ENCODE assay signal across 10 cellular contexts in the genomic region with DNA sequence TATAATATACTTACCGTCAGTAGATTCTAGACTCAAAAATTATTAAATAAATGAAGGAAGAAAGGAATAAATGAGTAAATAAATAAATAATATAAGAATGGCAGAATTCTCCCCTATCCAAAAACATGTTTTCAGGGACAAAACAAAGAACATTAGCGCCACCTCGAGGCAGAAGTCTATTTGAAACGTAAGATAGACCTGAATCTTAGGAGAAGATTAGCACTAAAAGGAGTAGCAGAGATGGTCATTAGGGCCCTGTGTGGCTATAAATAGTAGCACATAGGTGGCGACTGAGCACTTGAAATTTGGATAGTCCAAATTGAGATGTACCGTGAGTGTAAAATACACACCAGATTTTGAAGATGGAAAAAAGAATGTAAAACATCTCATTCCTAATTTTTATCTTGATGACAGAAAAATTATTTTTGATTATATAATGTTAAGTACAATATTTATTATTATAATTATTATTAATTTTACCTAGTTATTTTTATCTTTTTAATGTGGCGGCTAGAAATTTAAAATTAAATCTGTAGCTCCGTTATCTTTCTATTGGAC. TPM values are rescaled to one million over a fixed set of nuclear protein-coding genes. Genes with fewer than 3 reads are reported as not detected.
DNase-seq lines count a peak whose midpoint lies in the region; ATAC-seq and TF ChIP-seq lines count a peak whose summit lies in the region.
"Had no signal": no experiment of that assay in that cellular context is flagged by ENCODE, and none has a peak within 500 bp of the region (broad histone marks: within the 10 kb centered on the region; RNA-seq: fewer than 3 reads in every experiment).

No MANE protein-coding gene starts in this region.

- no peak for TF ChIP-seq POLR2A in esophagus muscularis mucosa (IDR thresholded peaks at IDR 0.05; ENCODE audit: low read depth)

- H3K4me3 Mint-ChIP-seq in activated CD4-positive, alpha-beta memory T cell treated with anti-CD3 and anti-CD28 coated beads for 36 hours = no peak overlapping the region
- no peak overlapping the region for H3K4me3 Mint-ChIP-seq in neural crest cell
- H3K4me3 Mint-ChIP-seq in stimulated activated memory B cell treated with anti-CD40 and anti-IgM and Interleukin-4, amounts not matched to agents 10 μg/mL and 1 μg/mL and 100 μg/mL, for 72 hours = no peak overlapping the region
- H3K4me3 Mint-ChIP-seq: stimulated activated naive CD8-positive, alpha-beta T cell treated with anti-CD3 and anti-CD28 coated beads, Interleukin-15, Interleukin-2, amounts not matched to agents 100 ng/mL and 50 ng/mL, for 24 hours; T-helper 17 cell had no signal

- TF ChIP-seq EP300 in esophagus muscularis mucosa (IDR thresholded peaks at IDR 0.05) = no peak

- H3K27ac Mint-ChIP-seq in activated CD4-positive, alpha-beta memory T cell treated with anti-CD3 and anti-CD28 coated beads for 36 hours = no peak overlapping the region
- no peak overlapping the region for H3K27ac Mint-ChIP-seq in neural crest cell (ENCODE audit: unreplicated experiment)
- no peak overlapping the region for H3K27ac Mint-ChIP-seq in stimulated activated memory B cell treated with anti-CD40 and anti-IgM and Interleukin-4, amounts not matched to agents 10 μg/mL and 1 μg/mL and 100 μg/mL, for 72 hours
- H3K27ac Mint-ChIP-seq: stimulated activated naive CD8-positive, alpha-beta T cell treated with anti-CD3 and anti-CD28 coated beads, Interleukin-15, Interleukin-2, amounts not matched to agents 100 ng/mL and 50 ng/mL, for 24 hours; T-helper 17 cell had no signal

- WGBS in esophagus muscularis mucosa = 27% methylated on average over 8 of the region's 8 CpGs

- no peaks in the 10 kb centered on the region for H3K36me3 Mint-ChIP-seq in activated CD4-positive, alpha-beta memory T cell treated with anti-CD3 and anti-CD28 coated beads for 36 hours
- peaks cover 4% of the 10 kb centered on the region for H3K36me3 Mint-ChIP-seq in neural crest cell (ENCODE audit: low read depth)
- no peaks in the 10 kb centered on the region for H3K36me3 Mint-ChIP-seq in stimulated activated memory B cell treated with anti-CD40 and anti-IgM and Interleukin-4, amounts not matched to agents 10 μg/mL and 1 μg/mL and 100 μg/mL, for 72 hours

- no peak overlapping the region for H3K4me3 ChIP-seq in esophagus muscularis mucosa

- H3K27me3 ChIP-seq in esophagus muscularis mucosa = no peaks in the 10 kb centered on the region

- H3K27ac ChIP-seq in esophagus muscularis mucosa (replicated peaks in 1 of 4) = no peak overlapping the region

- H3K4me1 Mint-ChIP-seq in activated CD4-positive, alpha-beta memory T cell treated with anti-CD3 and anti-CD28 coated beads for 36 hours (ENCODE audit: low read depth) = peaks cover 29% of the 10 kb centered on the region
- H3K4me1 Mint-ChIP-seq in neural crest cell = no peaks in the 10 kb centered on the region
- H3K4me1 Mint-ChIP-seq in stimulated activated memory B cell treated with anti-CD40 and anti-IgM and Interleukin-4, amounts not matched to agents 10 μg/mL and 1 μg/mL and 100 μg/mL, for 72 hours = peaks cover 10% of the 10 kb centered on the region

- TF ChIP-seq CTCF in esophagus muscularis mucosa (IDR thresholded peaks at IDR 0.05) (peak; percentile 59 to 75 (median 61)), neural crest cell (conservative IDR thresholded peaks at IDR 0.05) (peak; percentile 89)

- no peaks in the 10 kb centered on the region for H3K9me3 Mint-ChIP-seq in activated CD4-positive, alpha-beta memory T cell treated with anti-CD3 and anti-CD28 coated beads for 36 hours
- H3K9me3 Mint-ChIP-seq in neural crest cell = peaks cover 2% of the 10 kb centered on the region
- H3K9me3 Mint-ChIP-seq in stimulated activated memory B cell treated with anti-CD40 and anti-IgM and Interleukin-4, amounts not matched to agents 10 μg/mL and 1 μg/mL and 100 μg/mL, for 72 hours = peaks cover 3% of the 10 kb centered on the region

- CTCF ChIA-PET in activated CD4-positive, alpha-beta memory T cell treated with anti-CD3 and anti-CD28 coated beads for 36 hours (lab: Charles Lee) = interaction anchor here (0.8 to 3.6 kb wide), 11 partner anchors 8 to 937 kb away, joined by 3 to 26 read pairs (median 4); no protein-coding TSS in a partner anchor

- peaks cover 2% of the 10 kb centered on the region for H3K27me3 Mint-ChIP-seq in activated CD4-positive, alpha-beta memory T cell treated with anti-CD3 and anti-CD28 coated beads for 36 hours
- H3K27me3 Mint-ChIP-seq in neural crest cell (ENCODE audit: low read depth) = peaks cover 22% of the 10 kb centered on the region
- peaks cover 32% of the 10 kb centered on the region for H3K27me3 Mint-ChIP-seq in stimulated activated memory B cell treated with anti-CD40 and anti-IgM and Interleukin-4, amounts not matched to agents 10 μg/mL and 1 μg/mL and 100 μg/mL, for 72 hours

- peak; percentile 59 for ATAC-seq in HG03432 (IDR thresholded peaks at IDR 0.05; ENCODE audit: unreplicated experiment)
- no peak for ATAC-seq in stimulated activated memory B cell treated with anti-CD40 and anti-IgM and Interleukin-4, amounts not matched to agents 10 μg/mL and 1 μg/mL and 100 μg/mL, for 72 hours
- ATAC-seq: T-helper 17 cell had no signal

- intact Hi-C loops in activated CD4-positive, alpha-beta memory T cell treated with anti-CD3 and anti-CD28 coated beads for 36 hours (cut with micrococcal nuclease) = loop anchor here (1.0 to 5.0 kb wide), 3 partner anchors 137 to 639 kb away; no protein-coding TSS in a partner anchor
- intact Hi-C loops in esophagus muscularis mucosa (cut with DNase I) = loop anchor here (2.0 to 5.0 kb wide), 2 partner anchors 323 to 999 kb away; no protein-coding TSS in a partner anchor

- H3K4me1 ChIP-seq in esophagus muscularis mucosa = peaks cover 0 to 16% (median 10%) of the 10 kb centered on the region in 4 donors

- no peaks in the 10 kb centered on the region for H3K36me3 ChIP-seq in esophagus muscularis mucosa

- DNase-seq in D341Med (ENCODE audit: low spot score) (peak; percentile 52), NCI-H526 (lab: John Stamatoyannopoulos, UW) (peak; percentile 70 to 92), esophagus muscularis mucosa (ENCODE audit: extremely low spot score) (no peak), neural crest cell (ENCODE audit: low read depth, low spot score) (peak; percentile 83), ureter (ENCODE audit: low spot score) (peak; percentile 76)
- peak; percentile 72 for DNase-seq in activated CD4-positive, alpha-beta memory T cell treated with anti-CD3 and anti-CD28 coated beads for 36 hours

- H3K9me3 ChIP-seq in esophagus muscularis mucosa = no peaks in the 10 kb centered on the region

- POLR2A ChIA-PET in activated CD4-positive, alpha-beta memory T cell treated with anti-CD3 and anti-CD28 coated beads for 36 hours (lab: Charles Lee) = no interaction called here

RNA-seq across cellular contexts. Expression of a gene that starts 24.3 kb away (rescaled TPM):
- total RNA-seq in activated CD4-positive, alpha-beta memory T cell treated with anti-CD3 and anti-CD28 coated beads for 36 hours = 10 to 100 TPM; 19.2 to 19.7 TPM
- total RNA-seq in esophagus muscularis mucosa = 1 to 10 TPM; 3.0 to 7.9 (median 5.2) TPM
- total RNA-seq in neural crest cell = 20.1 and 20.3 TPM in 2 replicates
- 25.6 TPM for total RNA-seq in ureter
